19 cellular contexts compared by ENCODE assay signal in the genomic region with DNA sequence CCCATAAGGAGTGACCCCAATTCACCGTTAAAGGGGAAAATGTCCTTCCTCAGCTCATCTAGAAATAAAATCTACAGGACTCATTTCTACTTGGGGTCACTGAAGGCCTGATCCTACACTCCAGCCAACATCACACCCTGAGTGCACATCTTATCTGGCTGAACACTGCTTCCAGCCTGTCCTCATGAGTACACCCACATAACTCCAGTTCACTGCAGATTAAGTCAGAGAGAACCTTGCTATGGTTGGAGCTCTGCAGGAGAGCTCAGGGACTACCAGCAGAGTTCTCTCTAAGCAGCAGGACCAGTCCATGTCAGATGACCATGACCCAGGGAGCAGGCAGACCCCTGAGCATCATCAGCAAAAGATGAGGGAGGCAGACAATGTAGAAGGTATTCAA.
DNase-seq lines count a peak whose midpoint lies in the region; ATAC-seq and TF ChIP-seq lines count a peak whose summit lies in the region.
"Had no signal": no experiment of that assay in that cellular context is flagged by ENCODE, and none has a peak within 500 bp of the region (broad histone marks: within the 10 kb centered on the region; RNA-seq: fewer than 3 reads in every experiment).

No MANE protein-coding gene starts in this region.

- H3K36me3 ChIP-seq in heart right ventricle (no peaks in the 10 kb centered on the region), PC-3 (ENCODE audit: low read depth, low read length) (no peaks in the 10 kb centered on the region)

- WGBS in right cardiac atrium = 69% methylated on average over 1 of the region's 1 CpG
- 78 to 86% methylated on average over 1 of the region's 1 CpG for WGBS in heart right ventricle, 2 donors

- H3K27ac Mint-ChIP-seq in stimulated activated naive B cell treated with anti-CD40 and anti-IgM and Interleukin-4, amounts not matched to agents 10 μg/mL and 1 μg/mL and 100 μg/mL, for 72 hours = peak overlapping the region; percentile 68
- H3K27ac Mint-ChIP-seq: activated CD8-positive, alpha-beta memory T cell treated with anti-CD3 and anti-CD28 coated beads, Interleukin-2, amount 10 ng/mL, durations not matched to agents 7 days and 5 days had no signal

- no peaks in the 10 kb centered on the region for H3K27me3 Mint-ChIP-seq in stimulated activated naive B cell treated with anti-CD40 and anti-IgM and Interleukin-4, amounts not matched to agents 10 μg/mL and 1 μg/mL and 100 μg/mL, for 72 hours
- H3K27me3 Mint-ChIP-seq: activated CD4-positive, alpha-beta T cell treated with anti-CD3 and anti-CD28 coated beads for 36 hours; naive thymus-derived CD8-positive, alpha-beta T cell had no signal

- H3K79me2 ChIP-seq in PC-3 (ENCODE audit: low read length) = no peaks in the 10 kb centered on the region

- no peaks in the 10 kb centered on the region for H4K20me1 ChIP-seq in PC-3 (ENCODE audit: low read length)

- H3K4me1 Mint-ChIP-seq in stimulated activated naive B cell treated with anti-CD40 and anti-IgM and Interleukin-4, amounts not matched to agents 10 μg/mL and 1 μg/mL and 100 μg/mL, for 72 hours = peaks cover 54 to 89% of the 10 kb centered on the region in 2 donors

- intact Hi-C loops in right cardiac atrium (cut with DNase I) (no loop called here), heart right ventricle (cut with DNase I) (no loop called here), PC-3 (cut with micrococcal nuclease) (no loop called here)

- CTCF ChIA-PET in PC-3 (lab: Charles Lee) = no interaction called here

- DNase-seq in right cardiac atrium (no peak), heart right ventricle (no peak), OCI-M2 (lab: John Stamatoyannopoulos, UW; ENCODE audit: unreplicated experiment) (peak; percentile 18), choroid plexus epithelial cell (ENCODE audit: low read depth) (peak; percentile 35), NCI-H510A treated with DMSO at 0.1 percent for 48 hours (lab: John Stamatoyannopoulos, UW) (no peak), NCI-H2196 (lab: John Stamatoyannopoulos, UW; ENCODE audit: unreplicated experiment) (no peak), PC-3 (no peak)
- no peak for DNase-seq in stimulated activated naive B cell treated with anti-CD40 and anti-IgM and Interleukin-4, amounts not matched to agents 10 μg/mL and 1 μg/mL and 100 μg/mL, for 72 hours
- DNase-seq: activated CD4-positive, alpha-beta T cell treated with anti-CD3 and anti-CD28 coated beads for 36 hours; activated CD8-positive, alpha-beta memory T cell treated with anti-CD3 and anti-CD28 coated beads, Interleukin-2, amount 10 ng/mL, durations not matched to agents 7 days and 5 days; C1 segment of cervical spinal cord; DMS 273 treated with DMSO at 0.1 percent for 48 hours; H7; left cardiac atrium; mesendoderm; naive thymus-derived CD8-positive, alpha-beta T cell; NCI-H1417; NCI-H526 had no signal

- H3K9me3 Mint-ChIP-seq in stimulated activated naive B cell treated with anti-CD40 and anti-IgM and Interleukin-4, amounts not matched to agents 10 μg/mL and 1 μg/mL and 100 μg/mL, for 72 hours = peaks cover 0 to 2% of the 10 kb centered on the region in 2 donors
- H3K9me3 Mint-ChIP-seq: naive thymus-derived CD8-positive, alpha-beta T cell had no signal

- ATAC-seq in right cardiac atrium (peak; percentile 26 to 62), heart right ventricle (no peak), PC-3 (no peak)
- no peak for ATAC-seq in stimulated activated naive B cell treated with anti-CD40 and anti-IgM and Interleukin-4, amounts not matched to agents 10 μg/mL and 1 μg/mL and 100 μg/mL, for 72 hours (replicated peaks)
- ATAC-seq: activated CD4-positive, alpha-beta T cell treated with anti-CD3 and anti-CD28 coated beads for 36 hours; activated CD8-positive, alpha-beta memory T cell treated with anti-CD3 and anti-CD28 coated beads, Interleukin-2, amount 10 ng/mL, durations not matched to agents 7 days and 5 days; left cardiac atrium; naive thymus-derived CD8-positive, alpha-beta T cell had no signal

- no peak for TF ChIP-seq CTCF in heart right ventricle (IDR thresholded peaks at IDR 0.05)
- no peak for TF ChIP-seq CTCF in choroid plexus epithelial cell (conservative IDR thresholded peaks at IDR 0.05; ENCODE audit: low read depth, low read length)
- TF ChIP-seq CTCF in PC-3 (conservative IDR thresholded peaks at IDR 0.05; ENCODE audit: low read depth, low read length) = no peak

- peaks cover 2 to 3% of the 10 kb centered on the region in 2 donors for H3K36me3 Mint-ChIP-seq in stimulated activated naive B cell treated with anti-CD40 and anti-IgM and Interleukin-4, amounts not matched to agents 10 μg/mL and 1 μg/mL and 100 μg/mL, for 72 hours
- H3K36me3 Mint-ChIP-seq: activated CD8-positive, alpha-beta memory T cell treated with anti-CD3 and anti-CD28 coated beads, Interleukin-2, amount 10 ng/mL, durations not matched to agents 7 days and 5 days; naive thymus-derived CD8-positive, alpha-beta T cell had no signal

- POLR2A ChIA-PET in PC-3 (lab: Charles Lee; ENCODE audit: unreplicated experiment) = no interaction called here

- H3K4me1 ChIP-seq in right cardiac atrium (ENCODE audit: control insufficient read depth, insufficient read depth, low read length) (peaks cover 3% of the 10 kb centered on the region), heart right ventricle (peaks cover 0 to 42% (median 0%) of the 10 kb centered on the region in 9 donors), PC-3 (ENCODE audit: insufficient read depth, low read length) (no peaks in the 10 kb centered on the region)

- H3K9me3 ChIP-seq in right cardiac atrium (ENCODE audit: control insufficient read depth, low read length) = no peaks in the 10 kb centered on the region
- H3K9me3 ChIP-seq in heart right ventricle = no peaks in the 10 kb centered on the region
- H3K9me3 ChIP-seq in PC-3 (ENCODE audit: low read length) = no peaks in the 10 kb centered on the region

- H3K4me3 Mint-ChIP-seq in stimulated activated naive B cell treated with anti-CD40 and anti-IgM and Interleukin-4, amounts not matched to agents 10 μg/mL and 1 μg/mL and 100 μg/mL, for 72 hours = no peak overlapping the region
- H3K4me3 Mint-ChIP-seq: activated CD4-positive, alpha-beta T cell treated with anti-CD3 and anti-CD28 coated beads for 36 hours; activated CD8-positive, alpha-beta memory T cell treated with anti-CD3 and anti-CD28 coated beads, Interleukin-2, amount 10 ng/mL, durations not matched to agents 7 days and 5 days had no signal

- H3K9ac ChIP-seq in PC-3 (ENCODE audit: low read length) = no peak overlapping the region

- H3K4me3 ChIP-seq in right cardiac atrium (ENCODE audit: low read length) = no peak overlapping the region
- H3K4me3 ChIP-seq in heart right ventricle = no peak overlapping the region
- H3K4me3 ChIP-seq in choroid plexus epithelial cell (ENCODE audit: low read depth, low read length) = no peak overlapping the region
- no peak overlapping the region for H3K4me3 ChIP-seq in PC-3 (ENCODE audit: low read length)
- H3K4me3 ChIP-seq: coronary artery had no signal

- no peak overlapping the region for H3K27ac ChIP-seq in right cardiac atrium (ENCODE audit: low read length)
- no peak overlapping the region for H3K27ac ChIP-seq in heart right ventricle
- H3K27ac ChIP-seq in PC-3 (ENCODE audit: low read length) = no peak overlapping the region
- H3K27ac ChIP-seq: coronary artery had no signal

- no peaks in the 10 kb centered on the region for H3K9me2 ChIP-seq in PC-3 (replicated peaks; ENCODE audit: low read length)

- no peak overlapping the region for H2AFZ ChIP-seq in PC-3 (ENCODE audit: low read length)

- no peaks in the 10 kb centered on the region for H3K27me3 ChIP-seq in right cardiac atrium (ENCODE audit: control insufficient read depth, insufficient read depth)
- H3K27me3 ChIP-seq in heart right ventricle = no peaks in the 10 kb centered on the region
- no peaks in the 10 kb centered on the region for H3K27me3 ChIP-seq in PC-3 (ENCODE audit: low read length)

- H3K4me2 ChIP-seq in PC-3 (ENCODE audit: low read length) = no peak overlapping the region

- no peaks in the 10 kb centered on the region for H3F3A ChIP-seq in PC-3 (ENCODE audit: low read length, unreplicated experiment)

- BruUV-seq in PC-3 (replicated peaks; lab: Mats Ljungman, UMichigan) = no TSS peak

Comparison
In these comparisons a context has a peak if more than half of its experiments do, and no peak if none do; other contexts are left out.
1. ATAC-seq: peak in right cardiac atrium (2 of 2); none in heart right ventricle (0 of 8), stimulated activated naive B cell treated with anti-CD40 and anti-IgM and Interleukin-4, amounts not matched to agents 10 μg/mL and 1 μg/mL and 100 μg/mL, for 72 hours (0 of 2) and PC-3 (single experiment).
2. DNase-seq: peak in OCI-M2 (single experiment) and choroid plexus epithelial cell (single experiment); none in right cardiac atrium (0 of 3), heart right ventricle (0 of 2), stimulated activated naive B cell treated with anti-CD40 and anti-IgM and Interleukin-4, amounts not matched to agents 10 μg/mL and 1 μg/mL and 100 μg/mL, for 72 hours (single experiment), NCI-H510A treated with DMSO at 0.1 percent for 48 hours (single experiment), NCI-H2196 (single experiment) and PC-3 (single experiment).